10 cellular contexts compared by ENCODE assay signal in the genomic region with DNA sequence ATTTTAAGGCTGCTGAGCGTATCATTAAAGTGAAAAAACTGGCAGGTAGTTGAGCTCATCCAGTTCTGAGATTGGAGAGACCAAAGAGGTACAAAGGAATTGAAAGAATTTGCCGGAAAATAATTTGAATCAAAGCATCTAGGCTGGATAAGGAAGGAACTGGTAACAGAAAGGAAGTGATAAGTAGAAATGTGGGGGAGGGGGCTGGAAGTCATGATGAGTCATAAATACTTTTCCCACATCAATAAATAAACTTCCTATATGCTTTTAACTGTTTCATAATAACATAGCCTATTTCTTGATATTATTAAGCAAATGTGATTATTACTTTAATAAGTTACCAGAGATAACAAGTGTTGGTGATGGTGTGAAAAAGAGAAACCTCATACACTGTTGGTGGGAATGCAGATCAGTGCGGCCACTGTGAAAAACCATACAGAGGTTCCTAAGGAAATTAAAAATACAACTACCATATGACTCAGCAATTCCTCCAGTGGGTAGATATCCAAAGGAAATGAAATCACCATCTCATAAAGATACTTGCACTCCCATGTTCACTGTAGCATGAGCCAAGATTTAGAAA.
DNase-seq lines count a peak whose midpoint lies in the region.
"Had no signal": no experiment of that assay in that cellular context is flagged by ENCODE, and none has a peak within 500 bp of the region (broad histone marks: within the 10 kb centered on the region; RNA-seq: fewer than 3 reads in every experiment).

No MANE protein-coding gene starts in this region.

- peaks cover 45% of the 10 kb centered on the region for H3K4me1 Mint-ChIP-seq in activated T-cell treated with anti-CD3 and anti-CD28 coated beads, Interleukin-2, amount 50 U/mL, for 24 hours (ENCODE audit: low read depth)

- no peaks in the 10 kb centered on the region for H3K27me3 Mint-ChIP-seq in activated T-cell treated with anti-CD3 and anti-CD28 coated beads, Interleukin-2, amount 50 U/mL, for 24 hours

- DNase-seq in activated T-cell treated with anti-CD3 and anti-CD28 coated beads, Interleukin-2, amount 50 U/mL, for 24 hours: no peak
- DNase-seq in activated T-cell treated with anti-CD3 and anti-CD28 coated beads for 4 hours: no peak
- DNase-seq in T1000 (lab: John Stamatoyannopoulos, UW): peak; percentile 14
- DNase-seq in fibroblast of the conjunctiva (ENCODE audit: low read depth): peak; percentile 51
- peak; percentile 75 for DNase-seq in stromal cell of bone marrow (ENCODE audit: low read depth)
- no peak for DNase-seq in NCI-H187 treated with DMSO at 0.1 percent for 48 hours (lab: John Stamatoyannopoulos, UW)
- DNase-seq in hypothalamus (lab: John Stamatoyannopoulos, UW): no peak
- DNase-seq in central memory CD4-positive, alpha-beta T cell: no peak
- DNase-seq: lower lobe of right lung, NCI-H2081 treated with DMSO at 0.1 percent for 48 hours had no signal

- no peak overlapping the region for H3K4me3 Mint-ChIP-seq in activated T-cell treated with anti-CD3 and anti-CD28 coated beads, Interleukin-2, amount 50 U/mL, for 24 hours

- H3K27ac Mint-ChIP-seq in activated T-cell treated with anti-CD3 and anti-CD28 coated beads, Interleukin-2, amount 50 U/mL, for 24 hours: peak overlapping the region; percentile 1

- H3K9me3 Mint-ChIP-seq in activated T-cell treated with anti-CD3 and anti-CD28 coated beads, Interleukin-2, amount 50 U/mL, for 24 hours: peaks cover 5% of the 10 kb centered on the region

- no peaks in the 10 kb centered on the region for H3K36me3 Mint-ChIP-seq in activated T-cell treated with anti-CD3 and anti-CD28 coated beads, Interleukin-2, amount 50 U/mL, for 24 hours (ENCODE audit: low read depth)

Comparison
In these comparisons a context has a peak if more than half of its experiments do, and no peak if none do; other contexts are left out.
1. DNase-seq: peak in T1000 (single experiment), fibroblast of the conjunctiva (single experiment) and stromal cell of bone marrow (single experiment); none in activated T-cell treated with anti-CD3 and anti-CD28 coated beads, Interleukin-2, amount 50 U/mL, for 24 hours (single experiment), activated T-cell treated with anti-CD3 and anti-CD28 coated beads for 4 hours (single experiment), NCI-H187 treated with DMSO at 0.1 percent for 48 hours (single experiment), hypothalamus (0 of 51) and central memory CD4-positive, alpha-beta T cell (single experiment).